ENCODE assay signal across 23 cellular contexts in the genomic region with DNA sequence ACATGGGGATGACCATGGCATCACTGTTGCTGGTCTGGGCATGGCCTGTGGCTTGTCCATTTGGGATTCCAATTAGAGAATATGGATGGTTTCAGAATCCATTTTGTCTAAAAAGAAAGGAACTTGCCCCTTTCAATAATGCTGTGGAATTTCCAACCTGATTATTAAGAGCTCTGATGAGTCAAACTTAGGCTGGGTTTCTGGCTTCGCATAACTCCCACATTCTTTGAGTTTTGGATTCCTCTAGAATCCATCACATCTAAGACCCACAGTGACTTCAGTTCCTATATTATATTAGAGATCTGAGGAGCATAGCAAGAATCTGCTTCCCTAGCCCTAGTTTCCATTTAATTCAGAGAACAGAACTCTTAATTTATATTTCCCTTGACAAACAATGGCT.
DNase-seq lines count a peak whose midpoint lies in the region; ATAC-seq and TF ChIP-seq lines count a peak whose summit lies in the region.
"Had no signal": no experiment of that assay in that cellular context is flagged by ENCODE, and none has a peak within 500 bp of the region (broad histone marks: within the 10 kb centered on the region; RNA-seq: fewer than 3 reads in every experiment).

No MANE protein-coding gene starts in this region.

- POLR2A ChIA-PET in SK-N-SH (lab: Yijun Ruan, JAX), result no interaction called here

- H4K20me1 ChIP-seq in SK-N-SH (ENCODE audit: insufficient read depth), result no peaks in the 10 kb centered on the region
- H4K20me1 ChIP-seq in fibroblast of lung (ENCODE audit: control insufficient read depth, extremely low read depth, insufficient read depth, low read length), result no peaks in the 10 kb centered on the region

- TF ChIP-seq RAD21 in SK-N-SH (IDR thresholded peaks at IDR 0.05; ENCODE audit: low read length), result no peak

- DNase-seq in ELR (ENCODE audit: low read depth) (peak; percentile 62), SK-N-SH (no peak), fibroblast of lung (ENCODE audit: low read depth in 2 of 2) (peak in 1 of 2 donors; percentile 89), renal cortical epithelial cell (ENCODE audit: low read depth) (peak; percentile 55), Ammon's horn (ENCODE audit: low spot score) (no peak), type B pancreatic cell (ENCODE audit: extremely low spot score, unreplicated experiment) (no peak)
- no peak for DNase-seq in stimulated activated CD4-positive, alpha-beta T cell treated with anti-CD3 and anti-CD28 coated beads, Interleukin-2, amount 100 ng/mL, for 24 hours
- DNase-seq: activated CD4-positive, alpha-beta memory T cell treated with anti-CD3 and anti-CD28 coated beads, Interleukin-2, amount 10 ng/mL, durations not matched to agents 7 days and 5 days; activated naive CD4-positive, alpha-beta T cell treated with anti-CD3 and anti-CD28 coated beads for 36 hours; activated T-cell treated with anti-CD3 and anti-CD28 coated beads, Interleukin-2, amount 50 U/mL, for 1 hour; Calu3; dermis blood vessel endothelial cell; left ventricle myocardium superior; mucosa of descending colon; NCI-H146; NCI-H82; T-helper 2 cell had no signal

- no peaks in the 10 kb centered on the region for H3K79me2 ChIP-seq in SK-N-SH (ENCODE audit: insufficient read depth)
- H3K79me2 ChIP-seq in fibroblast of lung (ENCODE audit: control insufficient read depth, insufficient read depth, low read length), result no peaks in the 10 kb centered on the region

- H3K27me3 ChIP-seq in SK-N-SH (ENCODE audit: insufficient read depth) (no peaks in the 10 kb centered on the region), fibroblast of lung (ENCODE audit: control insufficient read depth, insufficient read depth, low read length) (no peaks in the 10 kb centered on the region)
- H3K27me3 ChIP-seq: SJSA1 had no signal

- peaks cover 21% of the 10 kb centered on the region for H3K27me3 Mint-ChIP-seq in type B pancreatic cell
- H3K27me3 Mint-ChIP-seq: activated CD4-positive, alpha-beta memory T cell treated with anti-CD3 and anti-CD28 coated beads, Interleukin-2, amount 10 ng/mL, durations not matched to agents 7 days and 5 days had no signal

- H3K4me3 Mint-ChIP-seq in type B pancreatic cell, result no peak overlapping the region
- H3K4me3 Mint-ChIP-seq: activated CD4-positive, alpha-beta memory T cell treated with anti-CD3 and anti-CD28 coated beads, Interleukin-2, amount 10 ng/mL, durations not matched to agents 7 days and 5 days; activated naive CD4-positive, alpha-beta T cell treated with anti-CD3 and anti-CD28 coated beads for 36 hours; B cell; brain; WTC11 had no signal

- H3K4me1 Mint-ChIP-seq in type B pancreatic cell (ENCODE audit: unreplicated experiment), result peaks cover 35% of the 10 kb centered on the region
- H3K4me1 Mint-ChIP-seq: activated CD4-positive, alpha-beta memory T cell treated with anti-CD3 and anti-CD28 coated beads, Interleukin-2, amount 10 ng/mL, durations not matched to agents 7 days and 5 days; B cell had no signal

- no peak overlapping the region for H3K4me2 ChIP-seq in SK-N-SH
- H3K4me2 ChIP-seq in fibroblast of lung (ENCODE audit: extremely low read depth, insufficient read depth, low read length), result no peak overlapping the region

- no peak for ATAC-seq in HG03342 (IDR thresholded peaks at IDR 0.05; ENCODE audit: unreplicated experiment)
- ATAC-seq: HepG2, left ventricle myocardium superior, mucosa of descending colon, WTC11 had no signal

- TF ChIP-seq CTCF in SK-N-SH (IDR thresholded peaks at IDR 0.05), result no peak
- TF ChIP-seq CTCF in fibroblast of lung (conservative IDR thresholded peaks at IDR 0.05 in 1 of 2, IDR thresholded peaks at IDR 0.05 in 1 of 2; ENCODE audit: low read depth in 1 of 2, low read length in 2 of 2), result no peak
- no peak for TF ChIP-seq CTCF in type B pancreatic cell (conservative IDR thresholded peaks at IDR 0.05)

- H3K9me2 ChIP-seq in SK-N-SH, result no peaks in the 10 kb centered on the region

- H3F3A ChIP-seq in SK-N-SH (replicated peaks; ENCODE audit: insufficient read depth), result no peaks in the 10 kb centered on the region

- 44% methylated on average over 1 of the region's 1 CpG for WGBS in SK-N-SH (ENCODE audit: low lambda C conversion rate)

- no peaks in the 10 kb centered on the region for H3K36me3 Mint-ChIP-seq in type B pancreatic cell
- H3K36me3 Mint-ChIP-seq: brain, WTC11 had no signal

- no peaks in the 10 kb centered on the region for H3K36me3 ChIP-seq in SK-N-SH (replicated peaks in 1 of 2; ENCODE audit: control insufficient read depth in 1 of 2, insufficient read depth in 2 of 2, low read length in 1 of 2)
- H3K36me3 ChIP-seq in fibroblast of lung (ENCODE audit: control insufficient read depth, insufficient read depth, low read length), result no peaks in the 10 kb centered on the region
- H3K36me3 ChIP-seq: SJSA1 had no signal

- H3K9ac ChIP-seq in SK-N-SH (no peak overlapping the region), fibroblast of lung (ENCODE audit: insufficient read depth, low read length) (no peak overlapping the region)

- H2AFZ ChIP-seq in SK-N-SH (ENCODE audit: low read depth), result peak overlapping the region; percentile 40; the same call in 1 of the 2 replicates
- H2AFZ ChIP-seq in fibroblast of lung (ENCODE audit: low read length), result peak overlapping the region; percentile 27

- peaks cover 6% of the 10 kb centered on the region for H3K9me3 Mint-ChIP-seq in type B pancreatic cell
- H3K9me3 Mint-ChIP-seq: activated CD4-positive, alpha-beta memory T cell treated with anti-CD3 and anti-CD28 coated beads, Interleukin-2, amount 10 ng/mL, durations not matched to agents 7 days and 5 days; activated naive CD4-positive, alpha-beta T cell treated with anti-CD3 and anti-CD28 coated beads for 36 hours had no signal

- H3K4me1 ChIP-seq in SK-N-SH (ENCODE audit: control insufficient read depth in 1 of 2, insufficient read depth in 2 of 2, low read depth in 1 of 2, low read length in 1 of 2), result peaks cover 0 to 8% of the 10 kb centered on the region in 2 experiments; a peak in 1 of 4 replicates
- H3K4me1 ChIP-seq in fibroblast of lung (ENCODE audit: control insufficient read depth, extremely low read depth, insufficient read depth, low read length), result no peaks in the 10 kb centered on the region
- H3K4me1 ChIP-seq: SJSA1 had no signal

- peak overlapping the region in 1 of 2 experiments; percentile 23; a peak in 2 of 4 replicates for H3K27ac ChIP-seq in SK-N-SH (ENCODE audit: low read depth in 2 of 2, low read length in 1 of 2)
- H3K27ac ChIP-seq in fibroblast of lung (ENCODE audit: insufficient read depth, low read length), result no peak overlapping the region
- H3K27ac ChIP-seq: SJSA1 had no signal

- no peaks in the 10 kb centered on the region for H3K9me3 ChIP-seq in SK-N-SH
- no peaks in the 10 kb centered on the region for H3K9me3 ChIP-seq in fibroblast of lung (ENCODE audit: control insufficient read depth, insufficient read depth, low read depth, low read length)
- H3K9me3 ChIP-seq: mucosa of descending colon, SJSA1 had no signal

- H3K27ac Mint-ChIP-seq in type B pancreatic cell, result no peak overlapping the region
- H3K27ac Mint-ChIP-seq: activated CD4-positive, alpha-beta memory T cell treated with anti-CD3 and anti-CD28 coated beads, Interleukin-2, amount 10 ng/mL, durations not matched to agents 7 days and 5 days; activated naive CD4-positive, alpha-beta T cell treated with anti-CD3 and anti-CD28 coated beads for 36 hours; B cell; brain; WTC11 had no signal

- CTCF ChIA-PET in SK-N-SH (lab: Yijun Ruan, JAX), result no interaction called here

- no peak for TF ChIP-seq EP300 in SK-N-SH (IDR thresholded peaks at IDR 0.05; ENCODE audit: borderline replicate concordance in 1 of 2, low read depth in 1 of 2, low read length in 1 of 2)

- H3K4me3 ChIP-seq in SK-N-SH (ENCODE audit: low read depth in 2 of 2, low read length in 1 of 2) (no peak overlapping the region), fibroblast of lung (replicated peaks in 1 of 4; ENCODE audit: control extremely low read depth in 1 of 4, insufficient read depth in 1 of 4, low read depth in 3 of 4, low read length in 4 of 4) (no peak overlapping the region)
- H3K4me3 ChIP-seq: mucosa of descending colon, SJSA1 had no signal

TF ChIP-seq in SK-N-SH, 30 proteins besides CTCF, POLR2A, EP300 and RAD21:
- TF ChIP-seq MEF2A (IDR thresholded peaks at IDR 0.05; ENCODE audit: borderline replicate concordance, low read depth), result no peak
- TF ChIP-seq TAF1 (IDR thresholded peaks at IDR 0.05; ENCODE audit: borderline replicate concordance, low read depth, low read length), result no peak
- no peak for TF ChIP-seq IRF3 (IDR thresholded peaks at IDR 0.05; ENCODE audit: low read depth, low read length)
- TF ChIP-seq NRF1 (IDR thresholded peaks at IDR 0.05; ENCODE audit: low read depth, low read length), result no peak
- no peak for TF ChIP-seq YY1 (IDR thresholded peaks at IDR 0.05; ENCODE audit: low read depth)
- TF ChIP-seq POLR2AphosphoS5 (IDR thresholded peaks at IDR 0.05; ENCODE audit: low read depth, low read length), result no peak
- TF ChIP-seq GABPA (IDR thresholded peaks at IDR 0.05; ENCODE audit: low read depth), result no peak
- TF ChIP-seq TCF12 (IDR thresholded peaks at IDR 0.05), result no peak
- TF ChIP-seq SIN3A (IDR thresholded peaks at IDR 0.05; ENCODE audit: borderline replicate concordance, low read depth, low read length), result no peak
- no peak for TF ChIP-seq EZH2phosphoT487 (IDR thresholded peaks at IDR 0.05; ENCODE audit: borderline replicate concordance, low read depth)
- TF ChIP-seq FOSL2 (IDR thresholded peaks at IDR 0.05; ENCODE audit: borderline replicate concordance, low read depth), result no peak
TF ChIP-seq in SK-N-SH: peak in this region for 0.

Comparison
In these comparisons a context has a peak if more than half of its experiments do, and no peak if none do; other contexts are left out.
1. DNase-seq: peak in ELR (single experiment) and renal cortical epithelial cell (single experiment); none in SK-N-SH (single experiment), Ammon's horn (single experiment), stimulated activated CD4-positive, alpha-beta T cell treated with anti-CD3 and anti-CD28 coated beads, Interleukin-2, amount 100 ng/mL, for 24 hours (0 of 2) and type B pancreatic cell (single experiment).